ENCODE assay signal across 14 cellular contexts in the genomic region with DNA sequence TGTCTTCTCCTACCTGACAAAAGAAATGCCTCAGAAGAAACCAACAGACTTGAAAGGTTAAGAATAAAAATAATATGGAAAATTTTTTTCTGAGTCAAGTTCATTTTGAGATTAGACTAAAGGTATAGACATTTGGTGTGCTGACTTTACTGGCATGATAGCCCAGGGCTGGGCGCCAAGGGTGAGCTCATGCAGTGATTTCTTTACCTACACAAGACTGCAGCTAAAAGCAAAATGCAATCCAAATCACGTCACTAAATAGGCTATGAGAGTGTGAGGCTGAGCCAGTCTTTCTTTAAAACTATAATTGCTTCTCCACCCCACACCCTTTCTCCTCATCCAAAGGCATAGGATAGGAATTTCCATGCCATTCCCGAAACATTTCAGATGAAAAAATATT.
DNase-seq lines count a peak whose midpoint lies in the region; ATAC-seq and TF ChIP-seq lines count a peak whose summit lies in the region.
"Had no signal": no experiment of that assay in that cellular context is flagged by ENCODE, and none has a peak within 500 bp of the region (broad histone marks: within the 10 kb centered on the region; RNA-seq: fewer than 3 reads in every experiment).

No MANE protein-coding gene starts in this region.

- no peak overlapping the region for H3K4ac ChIP-seq in neuronal stem cell (ENCODE audit: low read length)

- no CpG with 5 or more reads among the region's 3 CpGs for WGBS in neuronal stem cell (ENCODE audit: extremely low coverage in 2 of 2, insufficient read length in 2 of 2, insufficient replicate concordance in 1 of 2), 2 donors

- H3K14ac ChIP-seq in neuronal stem cell (ENCODE audit: low read length): no peak overlapping the region

- H3K79me1 ChIP-seq in neuronal stem cell (ENCODE audit: low read depth, low read length): no peaks in the 10 kb centered on the region

- H2BK15ac ChIP-seq in neuronal stem cell (ENCODE audit: low read length): no peak overlapping the region

- H2AFZ ChIP-seq in neuronal stem cell (ENCODE audit: low read length): peak overlapping the region; percentile 77

- no peak overlapping the region for H3K9ac ChIP-seq in neuronal stem cell (ENCODE audit: low read depth, low read length, poor library complexity)

- H4K8ac ChIP-seq in neuronal stem cell (ENCODE audit: low read depth, low read length): no peak overlapping the region

- no peak overlapping the region for H4K91ac ChIP-seq in neuronal stem cell (ENCODE audit: low read depth, low read length, poor library complexity)

- no peak overlapping the region for H3K23ac ChIP-seq in neuronal stem cell (ENCODE audit: low read depth, low read length, poor library complexity)

- no peak overlapping the region for H3K4me2 ChIP-seq in neuronal stem cell (ENCODE audit: insufficient read depth, low read length, poor library complexity, severe bottlenecking)

- no peak for TF ChIP-seq CTCF in LNCaP clone FGC (IDR thresholded peaks at IDR 0.05; ENCODE audit: control insufficient read depth, extremely low read depth, insufficient read depth)

- no peak for ATAC-seq in HG03432 (IDR thresholded peaks at IDR 0.05; ENCODE audit: unreplicated experiment)
- ATAC-seq: activated CD4-positive, CD25-positive, alpha-beta regulatory T cell treated with anti-CD3 and anti-CD28 coated beads, Interleukin-2, amount 50 U/mL, for 24 hours; effector memory CD8-positive, alpha-beta T cell had no signal

- H3K9me3 ChIP-seq in neuronal stem cell (replicated peaks in 1 of 2; ENCODE audit: control insufficient read depth in 2 of 2, insufficient read depth in 1 of 2, low read depth in 1 of 2, low read length in 2 of 2): no peaks in the 10 kb centered on the region

- no peak overlapping the region for H2AK5ac ChIP-seq in neuronal stem cell (ENCODE audit: low read depth, low read length)

- H3K36me3 ChIP-seq in neuronal stem cell (replicated peaks in 1 of 2; ENCODE audit: control insufficient read depth in 2 of 2, insufficient read depth in 2 of 2, low read length in 2 of 2): no peaks in the 10 kb centered on the region

- no peak overlapping the region for H3K27ac ChIP-seq in neuronal stem cell (replicated peaks; ENCODE audit: low read length)
- H3K27ac ChIP-seq: foreskin keratinocyte had no signal

- H2BK120ac ChIP-seq in neuronal stem cell (ENCODE audit: low read depth, low read length): no peak overlapping the region

- H3K4me1 ChIP-seq in neuronal stem cell (ENCODE audit: control insufficient read depth in 2 of 2, insufficient read depth in 1 of 2, low read depth in 1 of 2, low read length in 2 of 2): peaks cover 5 to 7% of the 10 kb centered on the region in 2 donors

- H3K4me3 ChIP-seq in LNCaP clone FGC (ENCODE audit: low read depth, low read length): no peak overlapping the region
- no peak overlapping the region for H3K4me3 ChIP-seq in neuronal stem cell (ENCODE audit: low read length in 2 of 2)

- peaks cover 0 to 2% (median 0%) of the 10 kb centered on the region in 3 experiments for H3K27me3 ChIP-seq in neuronal stem cell (ENCODE audit: control insufficient read depth in 3 of 3, insufficient read depth in 3 of 3, low read depth in 1 of 3, low read length in 3 of 3)
- H3K27me3 ChIP-seq: foreskin keratinocyte had no signal

- no peak overlapping the region for H2BK12ac ChIP-seq in neuronal stem cell (ENCODE audit: low read length)

- H2BK5ac ChIP-seq in neuronal stem cell (ENCODE audit: low read length): no peak overlapping the region

- DNase-seq in DMS 273 (lab: John Stamatoyannopoulos, UW; ENCODE audit: unreplicated experiment): peak; percentile 67
- peak; percentile 73 for DNase-seq in LNCaP clone FGC (ENCODE audit: low read depth)
- peak; percentile 4 for DNase-seq in cerebellum (ENCODE audit: low spot score)
- no peak for DNase-seq in neuronal stem cell (ENCODE audit: low spot score)
- DNase-seq in NCI-H1417 (lab: John Stamatoyannopoulos, UW): no peak
- no peak for DNase-seq in SHP77 treated with DMSO at 0.1 percent for 48 hours (lab: John Stamatoyannopoulos, UW)
- DNase-seq in NK-92 (lab: John Stamatoyannopoulos, UW; ENCODE audit: unreplicated experiment): no peak
- DNase-seq: CD8-positive, alpha-beta memory T cell; effector memory CD8-positive, alpha-beta T cell; NCI-H510A treated with DMSO at 0.1 percent for 48 hours; OCI-M1 had no signal

- no peak overlapping the region for H3K18ac ChIP-seq in neuronal stem cell (ENCODE audit: low read length)

Comparison
In these comparisons a context has a peak if more than half of its experiments do, and no peak if none do; other contexts are left out.
1. DNase-seq: peak in DMS 273 (single experiment), LNCaP clone FGC (single experiment) and cerebellum (single experiment); none in neuronal stem cell (single experiment), NCI-H1417 (0 of 3), SHP77 treated with DMSO at 0.1 percent for 48 hours (single experiment) and NK-92 (single experiment).